28 cellular contexts compared by ENCODE assay signal in genomic region chr1:209356909-209357498, GRCh38.
DNase-seq lines count a peak whose midpoint lies in the region; ATAC-seq, FAIRE-seq and TF ChIP-seq lines count a peak whose summit lies in the region.
"Had no signal": no experiment of that assay in that cellular context is flagged by ENCODE, and none has a peak within 500 bp of the region (broad histone marks: within the 10 kb centered on the region; RNA-seq: fewer than 3 reads in every experiment).

No MANE protein-coding gene starts in this region.

- TF ChIP-seq EP300 in suprapubic skin (IDR thresholded peaks at IDR 0.05) = no peak

- no peak for TF ChIP-seq POLR2A in GM12891 (IDR thresholded peaks at IDR 0.05; ENCODE audit: low read depth, low read length)
- TF ChIP-seq POLR2A in suprapubic skin (IDR thresholded peaks at IDR 0.05) = no peak

- FAIRE-seq in RCC 7860 (lab: Jason Lieb, UNC) (no peak), GM12891 (lab: Jason Lieb, UNC) (no peak)
- FAIRE-seq: A204.1, GM12878 had no signal

- DNase-seq in ELF-1 (ENCODE audit: low read depth, low spot score) (peak; percentile 77), RCC 7860 (ENCODE audit: low spot score) (peak; percentile 14), epithelial cell of prostate (ENCODE audit: low read depth, low spot score) (no peak), left lung (no peak), GM12891 (ENCODE audit: insufficient read length, low spot score) (no peak), NCI-H146 (lab: John Stamatoyannopoulos, UW) (no peak), cerebellar cortex (ENCODE audit: low spot score) (no peak), suprapubic skin (ENCODE audit: low spot score in 2 of 2) (no peak)
- DNase-seq: activated CD4-positive, alpha-beta T cell treated with anti-CD3 and anti-CD28 coated beads, Interleukin-2, amount 10 ng/mL, durations not matched to agents 7 days and 5 days; activated T-cell treated with anti-CD3 and anti-CD28 coated beads, Interleukin-2, amount 50 U/mL, for 48 hours; body of pancreas; CD4-positive, CD25-positive, alpha-beta regulatory T cell; GOT3; heart left ventricle; Kasumi-1; left ventricle myocardium superior; naive B cell; NCI-H1048; NCI-H187 treated with DMSO at 0.1 percent for 48 hours; NCI-H2227 treated with DMSO at 0.1 percent for 48 hours; NCI-H774; nucleus accumbens; SHP77; stimulated activated naive CD4-positive, alpha-beta T cell treated with Interleukin-2 at 50 U/mL for 16 hours; T-helper 9 cell; testis had no signal

- H3K27me3 ChIP-seq in left lung (no peaks in the 10 kb centered on the region), suprapubic skin (no peaks in the 10 kb centered on the region)
- H3K27me3 ChIP-seq: body of pancreas, testis had no signal

- TF ChIP-seq CTCF in left lung (IDR thresholded peaks at IDR 0.05) (no peak), suprapubic skin (IDR thresholded peaks at IDR 0.05) (no peak)

- H3K27ac ChIP-seq in epithelial cell of prostate (peak overlapping the region; percentile 95), left lung (no peak overlapping the region), suprapubic skin (no peak overlapping the region)
- H3K27ac ChIP-seq: body of pancreas, heart left ventricle, testis had no signal

- intact Hi-C loops in left lung (cut with DNase I) = no loop called here

- H3K9me3 ChIP-seq in left lung = no peaks in the 10 kb centered on the region
- no peaks in the 10 kb centered on the region for H3K9me3 ChIP-seq in suprapubic skin
- H3K9me3 ChIP-seq: body of pancreas, testis had no signal

- peak; percentile 39 for ATAC-seq in left lung
- ATAC-seq: body of pancreas, GM12878, heart left ventricle, left ventricle myocardium superior had no signal

- H3K36me3 ChIP-seq in left lung = no peaks in the 10 kb centered on the region
- H3K36me3 ChIP-seq in suprapubic skin = no peaks in the 10 kb centered on the region
- H3K36me3 ChIP-seq: heart left ventricle had no signal

- WGBS in suprapubic skin = 55% methylated on average over 6 of the region's 6 CpGs

- H3K4me1 ChIP-seq in left lung (no peaks in the 10 kb centered on the region), suprapubic skin (peaks cover 34% of the 10 kb centered on the region)
- H3K4me1 ChIP-seq: body of pancreas, testis had no signal

- H3K4me3 ChIP-seq in left lung (no peak overlapping the region), suprapubic skin (no peak overlapping the region)
- H3K4me3 ChIP-seq: body of pancreas, GM12878, heart left ventricle, testis had no signal

TF ChIP-seq in GM12891, 5 proteins besides CTCF, POLR2A, EP300 and RAD21:
- TF ChIP-seq TAF1 (IDR thresholded peaks at IDR 0.05; ENCODE audit: low read depth, low read length) (no peak), POU2F2 (IDR thresholded peaks at IDR 0.05; ENCODE audit: low read depth, low read length) (no peak), PAX5 (IDR thresholded peaks at IDR 0.05; ENCODE audit: insufficient read depth, low read length, severe bottlenecking) (no peak)

Comparison
In these comparisons a context has a peak if more than half of its experiments do, and no peak if none do; other contexts are left out.
1. DNase-seq: peak in ELF-1 (single experiment) and RCC 7860 (single experiment); none in epithelial cell of prostate (single experiment), left lung (0 of 2), GM12891 (single experiment), NCI-H146 (single experiment), cerebellar cortex (single experiment) and suprapubic skin (0 of 2).